2 cellular contexts compared by ENCODE assay signal in genomic region chr20:47377122-47377722, GRCh38.
TF ChIP-seq lines count a peak whose summit lies in the region.

No MANE protein-coding gene starts in this region.

TF ChIP-seq in HCT116, 20 proteins besides CTCF, POLR2A, EP300 and RAD21 (continued from another document):
- TF ChIP-seq ZBTB33 (IDR thresholded peaks at IDR 0.05; ENCODE audit: extremely low read depth, insufficient replicate concordance, low read length) (no peak), REST (IDR thresholded peaks at IDR 0.05; ENCODE audit: low read depth) (no peak), JUND (IDR thresholded peaks at IDR 0.05) (no peak), EZH2 (IDR thresholded peaks at IDR 0.05) (no peak), FOSL1 (IDR thresholded peaks at IDR 0.05; ENCODE audit: low read depth) (no peak), EGR1 (IDR thresholded peaks at IDR 0.05; ENCODE audit: low read depth) (no peak), ZFX (IDR thresholded peaks at IDR 0.05) (no peak), YY1 (IDR thresholded peaks at IDR 0.05; ENCODE audit: extremely low read depth, insufficient replicate concordance, low read depth, low read length) (no peak), ELF1 (IDR thresholded peaks at IDR 0.05; ENCODE audit: borderline replicate concordance, low read depth) (no peak), CEBPB (IDR thresholded peaks at IDR 0.05; ENCODE audit: low read depth) (no peak), SRF (IDR thresholded peaks at IDR 0.05; ENCODE audit: low read depth) (no peak), TCF7L2 (IDR thresholded peaks at IDR 0.05; ENCODE audit: borderline replicate concordance, extremely low read depth, insufficient read depth, insufficient read length) (no peak), POLR2AphosphoS5 (IDR thresholded peaks at IDR 0.05; ENCODE audit: low read depth, low read length) (no peak)

TF ChIP-seq in WTC11, 78 proteins besides CTCF, POLR2A, EP300 and RAD21 (continued from another document):
- no peak for TF ChIP-seq PREB (CRISPR knock-in tag; IDR thresholded peaks at IDR 0.05; ENCODE audit: borderline replicate concordance)
- TF ChIP-seq NFE2L1 (CRISPR knock-in tag; IDR thresholded peaks at IDR 0.05) = no peak
- no peak for TF ChIP-seq HMGXB4 (CRISPR knock-in tag; IDR thresholded peaks at IDR 0.05)
- TF ChIP-seq ZBTB21 (CRISPR knock-in tag; IDR thresholded peaks at IDR 0.05; ENCODE audit: borderline replicate concordance) = no peak
- TF ChIP-seq ZNF317 (CRISPR knock-in tag; IDR thresholded peaks at IDR 0.05; ENCODE audit: borderline replicate concordance, low read depth) = no peak
- no peak for TF ChIP-seq USF2 (CRISPR knock-in tag; IDR thresholded peaks at IDR 0.05)
- TF ChIP-seq FOXP4 (CRISPR knock-in tag; IDR thresholded peaks at IDR 0.05) = no peak
